ENCODE assay signal across 20 cellular contexts in the genomic region with DNA sequence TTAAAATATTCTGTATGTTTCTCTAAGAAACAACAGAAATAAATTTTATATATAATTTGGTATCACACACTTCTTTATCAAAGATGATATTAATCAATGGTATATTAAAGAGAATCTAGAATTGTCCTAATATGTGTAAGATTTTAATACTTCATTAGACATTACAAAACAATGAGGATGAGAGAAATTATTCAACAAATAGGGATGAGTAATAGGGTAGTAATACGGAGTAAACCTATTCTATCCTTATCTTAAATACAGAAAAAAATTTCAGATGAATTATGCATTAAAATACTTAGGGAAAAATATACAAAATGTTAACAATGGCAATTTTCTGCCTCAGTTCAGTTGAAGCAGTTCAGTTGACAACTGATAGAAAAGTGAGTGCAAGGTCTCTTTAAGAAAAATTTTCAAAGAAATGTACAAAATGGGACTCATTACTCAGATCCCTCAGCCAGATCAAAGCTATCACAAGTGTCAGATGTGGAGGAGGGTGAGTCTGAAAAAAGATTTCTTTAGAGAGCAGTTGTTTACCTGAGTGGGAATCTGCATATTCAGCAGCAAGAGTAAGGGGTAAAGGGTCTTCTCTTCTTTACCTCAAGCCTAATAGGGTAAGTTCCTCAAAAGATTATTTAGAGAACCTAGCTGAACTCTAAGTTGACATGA. TPM values are rescaled to one million over a fixed set of nuclear protein-coding genes. Genes with fewer than 3 reads are reported as not detected.
DNase-seq lines count a peak whose midpoint lies in the region; ATAC-seq and TF ChIP-seq lines count a peak whose summit lies in the region.
"Had no signal": no experiment of that assay in that cellular context is flagged by ENCODE, and none has a peak within 500 bp of the region (broad histone marks: within the 10 kb centered on the region; RNA-seq: fewer than 3 reads in every experiment).

No MANE protein-coding gene starts in this region.

- in situ Hi-C loops in mammary epithelial cell (cut with MboI; ENCODE audit: low sequenced_read_pairs in 2 of 2): no loop called here

- TF ChIP-seq CTCF in mammary epithelial cell (conservative IDR thresholded peaks at IDR 0.05 in 1 of 2, IDR thresholded peaks at IDR 0.05 in 1 of 2; ENCODE audit: extremely low read depth in 1 of 2, insufficient read depth in 1 of 2, low read depth in 1 of 2, low read length in 2 of 2) (no peak), breast epithelium (IDR thresholded peaks at IDR 0.05) (no peak), RWPE2 (IDR thresholded peaks at IDR 0.05; ENCODE audit: poor library complexity, severe bottlenecking) (no peak), foreskin keratinocyte (conservative IDR thresholded peaks at IDR 0.05) (no peak), prostate gland (IDR thresholded peaks at IDR 0.05) (no peak)

- dilution Hi-C loops in mammary epithelial cell (cut with HindIII; ENCODE audit: low sequenced_read_pairs): no loop called here

- H3K4me3 ChIP-seq in mammary epithelial cell (replicated peaks in 1 of 3; ENCODE audit: insufficient read depth in 1 of 3, low read depth in 2 of 3, low read length in 3 of 3) (no peak overlapping the region), breast epithelium (no peak overlapping the region), RWPE2 (ENCODE audit: severe bottlenecking) (no peak overlapping the region), prostate gland (no peak overlapping the region)

- no peak overlapping the region for H3K4me2 ChIP-seq in mammary epithelial cell (ENCODE audit: insufficient read depth, low read depth, low read length)

- H3K27me3 ChIP-seq in mammary epithelial cell (ENCODE audit: insufficient read depth, low read length) (no peaks in the 10 kb centered on the region), breast epithelium (no peaks in the 10 kb centered on the region), RWPE2 (ENCODE audit: insufficient read depth, poor library complexity, severe bottlenecking) (no peaks in the 10 kb centered on the region), foreskin keratinocyte (no peaks in the 10 kb centered on the region), prostate gland (replicated peaks; ENCODE audit: insufficient read depth) (no peaks in the 10 kb centered on the region)

- CTCF ChIA-PET in mammary epithelial cell (lab: Charles Lee; ENCODE audit: low non-redundant PET): no interaction called here

- H3K79me2 ChIP-seq in mammary epithelial cell (ENCODE audit: insufficient read depth, low read length): no peaks in the 10 kb centered on the region

- BruUV-seq in mammary epithelial cell (replicated peaks; lab: Mats Ljungman, UMichigan): no TSS peak

- peak; percentile 32; the same call in 1 of the 3 replicates for ATAC-seq in RWPE2 (ENCODE audit: low read depth)
- ATAC-seq in foreskin keratinocyte: peak; percentile 66
- ATAC-seq in GM19328 (IDR thresholded peaks at IDR 0.05; ENCODE audit: unreplicated experiment): no peak
- no peak for ATAC-seq in GM18870 (IDR thresholded peaks at IDR 0.05; ENCODE audit: unreplicated experiment)

- WGBS in mammary epithelial cell (ENCODE audit: low coverage, missing lambda C conversion rate): 20% methylated on average over 1 of the region's 1 CpG
- 90% methylated on average over 1 of the region's 1 CpG for WGBS in prostate gland

- H3K36me3 ChIP-seq in mammary epithelial cell (ENCODE audit: insufficient read depth, low read length): no peaks in the 10 kb centered on the region
- H3K36me3 ChIP-seq in breast epithelium: no peaks in the 10 kb centered on the region
- H3K36me3 ChIP-seq in RWPE2 (ENCODE audit: low read depth): no peaks in the 10 kb centered on the region
- no peaks in the 10 kb centered on the region for H3K36me3 ChIP-seq in prostate gland

- no peak overlapping the region for H3K9ac ChIP-seq in mammary epithelial cell (ENCODE audit: insufficient read depth, low read length)

- peak; percentile 4 for DNase-seq in mammary epithelial cell
- DNase-seq in breast epithelium (ENCODE audit: low spot score in 2 of 2): no peak
- DNase-seq in RWPE2 (ENCODE audit: low spot score): no peak
- no peak for DNase-seq in foreskin keratinocyte
- DNase-seq in NCI-H446 treated with DMSO at 0.1 percent for 48 hours (lab: John Stamatoyannopoulos, UW): no peak
- no peak for DNase-seq in prostate gland (ENCODE audit: low spot score)
- DNase-seq: ACHN, AML-193, EL, KG1, NCI-H1436 treated with DMSO at 0.1 percent for 48 hours, NCI-H2029 treated with DMSO at 0.1 percent for 48 hours, NCI-H2171 treated with DMSO at 0.1 percent for 48 hours, NCI-H748 treated with DMSO at 0.1 percent for 48 hours, OCI-M1, SIG-M5 had no signal

- intact Hi-C loops in mammary epithelial cell (cut with micrococcal nuclease) (no loop called here), breast epithelium (cut with DNase I; ENCODE audit: low total_unique reads) (no loop called here), prostate gland (cut with DNase I) (no loop called here)

- peak overlapping the region; percentile 2 for H2AFZ ChIP-seq in mammary epithelial cell (ENCODE audit: low read depth, low read length)

- no peaks in the 10 kb centered on the region for H3K9me3 ChIP-seq in mammary epithelial cell (replicated peaks; ENCODE audit: insufficient read depth, low read length)
- no peaks in the 10 kb centered on the region for H3K9me3 ChIP-seq in breast epithelium
- H3K9me3 ChIP-seq in RWPE2 (ENCODE audit: severe bottlenecking): no peaks in the 10 kb centered on the region
- no peaks in the 10 kb centered on the region for H3K9me3 ChIP-seq in prostate gland

- no peak overlapping the region for H3K27ac ChIP-seq in mammary epithelial cell (ENCODE audit: insufficient read depth, low read depth, low read length)
- no peak overlapping the region for H3K27ac ChIP-seq in breast epithelium
- peak overlapping the region; percentile 4 for H3K27ac ChIP-seq in RWPE2 (ENCODE audit: poor library complexity, severe bottlenecking)
- no peak overlapping the region for H3K27ac ChIP-seq in foreskin keratinocyte
- H3K27ac ChIP-seq in prostate gland: no peak overlapping the region

- H4K20me1 ChIP-seq in mammary epithelial cell (ENCODE audit: insufficient read depth, low read length): no peaks in the 10 kb centered on the region

- TF ChIP-seq POLR2A in breast epithelium (IDR thresholded peaks at IDR 0.05) (no peak), prostate gland (IDR thresholded peaks at IDR 0.05) (no peak)

- peaks cover 28% of the 10 kb centered on the region for H3K4me1 ChIP-seq in mammary epithelial cell (ENCODE audit: insufficient read depth, low read length)
- H3K4me1 ChIP-seq in breast epithelium: no peaks in the 10 kb centered on the region
- H3K4me1 ChIP-seq in RWPE2 (ENCODE audit: insufficient read depth, poor library complexity, severe bottlenecking): peaks cover 42% of the 10 kb centered on the region
- peaks cover 22% of the 10 kb centered on the region for H3K4me1 ChIP-seq in foreskin keratinocyte
- H3K4me1 ChIP-seq in prostate gland (replicated peaks): no peaks in the 10 kb centered on the region

RNA-seq across cellular contexts. Expression of gene GCNT4, which starts 56.7 kb away (rescaled TPM):
- 1 to 10 TPM; 3.6 to 9.7 TPM for total RNA-seq in mammary epithelial cell
- polyA plus RNA-seq in mammary epithelial cell: 1.4 TPM
- polyA minus RNA-seq in mammary epithelial cell: 2.1 TPM
- total RNA-seq in breast epithelium: 1 to 10 TPM; 1.3 to 2.3 (median 2.3) TPM
- 2.0 and 2.3 TPM in 2 replicates for total RNA-seq in foreskin keratinocyte
- 0.57 and 0.70 TPM in 2 replicates for polyA plus RNA-seq in foreskin keratinocyte
- 1 to 10 TPM; 1.3 to 1.4 TPM for total RNA-seq in prostate gland
- total RNA-seq: RPMI7951 had no signal
- polyA plus RNA-seq: CD14-positive monocyte had no signal

Comparison
In these comparisons a context has a peak if more than half of its experiments do, and no peak if none do; other contexts are left out.
1. ATAC-seq: peak in RWPE2 (single experiment) and foreskin keratinocyte (single experiment); none in GM19328 (single experiment) and GM18870 (single experiment).